ENCODE assay signal across 14 cellular contexts in genomic region chr14:24226477-24226876, GRCh38. TPM values are rescaled to one million over a fixed set of nuclear protein-coding genes. Genes with fewer than 3 reads are reported as not detected.
DNase-seq lines count a peak whose midpoint lies in the region; ATAC-seq, FAIRE-seq and TF ChIP-seq lines count a peak whose summit lies in the region.
"Had no signal": no experiment of that assay in that cellular context is flagged by ENCODE, and none has a peak within 500 bp of the region (broad histone marks: within the 10 kb centered on the region; RNA-seq: fewer than 3 reads in every experiment).

No MANE protein-coding gene starts in this region.

- POLR2A ChIA-PET in endothelial cell of umbilical vein (lab: Charles Lee), result interaction anchor here (3.1 kb wide), 1 partner anchor 12 kb away, joined by 21 read pairs; the partner anchor contains the start of genes CHMP4A and MDP1

- FAIRE-seq in G401.6 (lab: Jason Lieb, UNC), result peak; percentile 36
- no peak for FAIRE-seq in endothelial cell of umbilical vein (lab: Jason Lieb, UNC)
- FAIRE-seq: GM19239 had no signal

- H2AFZ ChIP-seq in endothelial cell of umbilical vein (ENCODE audit: low read depth, low read length), result no peak overlapping the region

- no peak for TF ChIP-seq POLR2A in endothelial cell of umbilical vein (IDR thresholded peaks at IDR 0.05; ENCODE audit: low read depth, low read length)

- H3K4me1 ChIP-seq in endothelial cell of umbilical vein (ENCODE audit: control insufficient read depth, extremely low read depth, insufficient read depth, low read length), result peaks cover 35% of the 10 kb centered on the region
- H3K4me1 ChIP-seq: Caco-2 had no signal

- H3K27me3 ChIP-seq in endothelial cell of umbilical vein (ENCODE audit: control insufficient read depth in 2 of 2, insufficient read depth in 2 of 2, low read length in 2 of 2), result no peaks in the 10 kb centered on the region
- H3K27me3 ChIP-seq: BLaER1 had no signal

- H3K79me2 ChIP-seq in endothelial cell of umbilical vein (ENCODE audit: control insufficient read depth, insufficient read depth, low read length), result peaks cover 68% of the 10 kb centered on the region

- H3K9ac ChIP-seq in SK-N-MC (ENCODE audit: insufficient read length) (no peak overlapping the region), endothelial cell of umbilical vein (replicated peaks; ENCODE audit: extremely low read depth, insufficient read depth, low read length) (no peak overlapping the region)
- H3K9ac ChIP-seq: BLaER1 had no signal

- no peaks in the 10 kb centered on the region for H3K9me1 ChIP-seq in endothelial cell of umbilical vein (replicated peaks; ENCODE audit: control insufficient read depth, extremely low read depth, insufficient read depth, low read length)

- H3K36me3 ChIP-seq in SK-N-MC (ENCODE audit: insufficient read depth, low read length) (peaks cover 9% of the 10 kb centered on the region; the same call in 1 of the 2 replicates), endothelial cell of umbilical vein (ENCODE audit: control insufficient read depth in 2 of 2, extremely low read depth in 1 of 2, insufficient read depth in 2 of 2, low read length in 2 of 2) (peaks cover 0 to 6% of the 10 kb centered on the region in 2 experiments)

- H3K27ac ChIP-seq in SK-N-MC (peak overlapping the region; percentile 21; the same call in 1 of the 2 replicates), endothelial cell of umbilical vein (ENCODE audit: insufficient read depth, low read depth, low read length) (peak overlapping the region; percentile 99)
- H3K27ac ChIP-seq: BLaER1 had no signal

- H3K9me3 ChIP-seq in SK-N-MC (ENCODE audit: low read depth, low read length) (no peaks in the 10 kb centered on the region), endothelial cell of umbilical vein (replicated peaks; ENCODE audit: control insufficient read depth, insufficient read depth, low read length) (no peaks in the 10 kb centered on the region)
- H3K9me3 ChIP-seq: BLaER1, Caco-2 had no signal

- no peak for TF ChIP-seq CTCF in endothelial cell of umbilical vein (IDR thresholded peaks at IDR 0.05; ENCODE audit: extremely low read depth in 1 of 2, insufficient read depth in 1 of 2, low read depth in 1 of 2, low read length in 2 of 2)

- CTCF ChIA-PET in endothelial cell of umbilical vein (lab: Charles Lee), result interaction anchor here (1.7 kb wide), 1 partner anchor 12 kb away, joined by 5 read pairs; no protein-coding TSS in a partner anchor

- ATAC-seq in GM21529 (IDR thresholded peaks at IDR 0.05; ENCODE audit: unreplicated experiment), result no peak

- DNase-seq in SK-N-MC (ENCODE audit: low read depth, low spot score) (no peak), endothelial cell of umbilical vein (ENCODE audit: low read depth, low spot score) (no peak), NCI-H1417 treated with DMSO at 0.1 percent for 48 hours (lab: John Stamatoyannopoulos, UW) (no peak)
- DNase-seq: AML-193; Caco-2; CD8-positive, alpha-beta memory T cell; DND-41; GF-D8; HCEC 1CT; HFFc6 had no signal

- dilution Hi-C loops in endothelial cell of umbilical vein (cut with MboI; ENCODE audit: extremely low pct_ligation_motif_present, low sequenced_read_pairs), result no loop called here

- intact Hi-C loops in endothelial cell of umbilical vein (cut with micrococcal nuclease), result no loop called here

- no peaks in the 10 kb centered on the region for H4K20me1 ChIP-seq in endothelial cell of umbilical vein (replicated peaks; ENCODE audit: control insufficient read depth, extremely low read depth, insufficient read depth, low read length)

- H3K4me2 ChIP-seq in endothelial cell of umbilical vein (ENCODE audit: insufficient read depth, low read length), result no peak overlapping the region
- H3K4me2 ChIP-seq: BLaER1 had no signal

- H3K4me3 ChIP-seq in SK-N-MC (no peak overlapping the region), endothelial cell of umbilical vein (replicated peaks in 1 of 3; ENCODE audit: insufficient read depth in 1 of 3, low read depth in 1 of 3, low read length in 3 of 3) (no peak overlapping the region)
- H3K4me3 ChIP-seq: BLaER1 had no signal

- BruUV-seq in endothelial cell of umbilical vein (replicated peaks; lab: Mats Ljungman, UMichigan), result no TSS peak

TF ChIP-seq in endothelial cell of umbilical vein, 7 proteins besides CTCF, POLR2A, EP300 and RAD21:
- no peak for TF ChIP-seq EZH2 (IDR thresholded peaks at IDR 0.05; ENCODE audit: borderline replicate concordance, low read depth, low read length, severe bottlenecking)
- TF ChIP-seq JUN (IDR thresholded peaks at IDR 0.05; ENCODE audit: borderline replicate concordance, insufficient read depth, insufficient read length, low read depth), result no peak
- no peak for TF ChIP-seq MAX (IDR thresholded peaks at IDR 0.05; ENCODE audit: insufficient read depth, insufficient read length)
- TF ChIP-seq FOS (IDR thresholded peaks at IDR 0.05; ENCODE audit: borderline replicate concordance, insufficient read depth, low read length), result no peak

RNA-seq across cellular contexts. Expression of gene NEDD8, which starts 5.7 kb away (rescaled TPM):
- 243 and 261 TPM in 2 replicates for total RNA-seq in endothelial cell of umbilical vein
- 316 and 329 TPM in 2 replicates for polyA plus RNA-seq in endothelial cell of umbilical vein
- 349 and 408 TPM in 2 replicates for polyA plus RNA-seq in endothelial cell of umbilical vein (2011; cell fraction: cytosol; rRNA removed)
- polyA plus RNA-seq in endothelial cell of umbilical vein (2011; cell fraction: nucleus; rRNA removed), result 122 and 144 TPM in 2 replicates
- 404 and 419 TPM in 2 replicates for polyA plus RNA-seq in endothelial cell of umbilical vein (2012)
- polyA minus RNA-seq in endothelial cell of umbilical vein, result 140 and 164 TPM in 2 replicates
- polyA minus RNA-seq in endothelial cell of umbilical vein (2011; cell fraction: cytosol; rRNA and poly(A)+ RNA removed), result 44.1 TPM
- polyA minus RNA-seq in endothelial cell of umbilical vein (2011; cell fraction: nucleus; rRNA and poly(A)+ RNA removed), result 34.2 and 54.1 TPM in 2 replicates

RNA-seq across cellular contexts. Expression of gene GMPR2, which starts 6.3 kb away (rescaled TPM):
- total RNA-seq in endothelial cell of umbilical vein, result 58.1 and 62.4 TPM in 2 replicates
- 50.0 and 61.8 TPM in 2 replicates for polyA plus RNA-seq in endothelial cell of umbilical vein
- 81.4 and 83.8 TPM in 2 replicates for polyA plus RNA-seq in endothelial cell of umbilical vein (2011; cell fraction: cytosol; rRNA removed)
- polyA plus RNA-seq in endothelial cell of umbilical vein (2011; cell fraction: nucleus; rRNA removed), result 104 and 112 TPM in 2 replicates
- 69.1 and 82.4 TPM in 2 replicates for polyA plus RNA-seq in endothelial cell of umbilical vein (2012)
- polyA minus RNA-seq in endothelial cell of umbilical vein, result 92.0 and 99.1 TPM in 2 replicates
- polyA minus RNA-seq in endothelial cell of umbilical vein (2011; cell fraction: cytosol; rRNA and poly(A)+ RNA removed), result 17.2 TPM
- polyA minus RNA-seq in endothelial cell of umbilical vein (2011; cell fraction: nucleus; rRNA and poly(A)+ RNA removed), result 62.0 and 66.1 TPM in 2 replicates

RNA-seq across cellular contexts. Expression of gene MDP1, which starts 10.6 kb away (rescaled TPM):
- total RNA-seq in endothelial cell of umbilical vein, result 8.1 and 9.9 TPM in 2 replicates
- 21.4 and 22.7 TPM in 2 replicates for polyA plus RNA-seq in endothelial cell of umbilical vein
- polyA plus RNA-seq in endothelial cell of umbilical vein (2011; cell fraction: cytosol; rRNA removed), result 17.7 and 18.0 TPM in 2 replicates
- 15.4 and 17.5 TPM in 2 replicates for polyA plus RNA-seq in endothelial cell of umbilical vein (2011; cell fraction: nucleus; rRNA removed)
- 7.4 and 11.6 TPM in 2 replicates for polyA plus RNA-seq in endothelial cell of umbilical vein (2012)
- 1.5 and 5.3 TPM in 2 replicates for polyA minus RNA-seq in endothelial cell of umbilical vein
- polyA minus RNA-seq in endothelial cell of umbilical vein (2011; cell fraction: cytosol; rRNA and poly(A)+ RNA removed), result 5.0 TPM
- polyA minus RNA-seq in endothelial cell of umbilical vein (2011; cell fraction: nucleus; rRNA and poly(A)+ RNA removed), result 2.5 and 5.7 TPM in 2 replicates

RNA-seq across cellular contexts. Expression of gene CHMP4A, which starts 13.2 kb away (rescaled TPM):
- total RNA-seq in endothelial cell of umbilical vein, result 39.7 and 40.9 TPM in 2 replicates
- 32.6 and 46.4 TPM in 2 replicates for polyA plus RNA-seq in endothelial cell of umbilical vein
- 65.5 and 78.6 TPM in 2 replicates for polyA plus RNA-seq in endothelial cell of umbilical vein (2011; cell fraction: cytosol; rRNA removed)
- polyA plus RNA-seq in endothelial cell of umbilical vein (2011; cell fraction: nucleus; rRNA removed), result 33.8 and 46.3 TPM in 2 replicates
- polyA plus RNA-seq in endothelial cell of umbilical vein (2012), result 45.3 and 52.3 TPM in 2 replicates
- polyA minus RNA-seq in endothelial cell of umbilical vein, result 11.0 and 19.8 TPM in 2 replicates
- 7.4 TPM for polyA minus RNA-seq in endothelial cell of umbilical vein (2011; cell fraction: cytosol; rRNA and poly(A)+ RNA removed)
- polyA minus RNA-seq in endothelial cell of umbilical vein (2011; cell fraction: nucleus; rRNA and poly(A)+ RNA removed), result 7.4 and 10.4 TPM in 2 replicates

RNA-seq across cellular contexts. Expression of gene TINF2, which starts 15.9 kb away (rescaled TPM):
- total RNA-seq in endothelial cell of umbilical vein, result 53.7 and 58.5 TPM in 2 replicates
- 34.4 and 44.2 TPM in 2 replicates for polyA plus RNA-seq in endothelial cell of umbilical vein
- 38.2 and 39.7 TPM in 2 replicates for polyA plus RNA-seq in endothelial cell of umbilical vein (2011; cell fraction: cytosol; rRNA removed)
- 62.3 and 65.5 TPM in 2 replicates for polyA plus RNA-seq in endothelial cell of umbilical vein (2011; cell fraction: nucleus; rRNA removed)
- 35.4 and 46.0 TPM in 2 replicates for polyA plus RNA-seq in endothelial cell of umbilical vein (2012)
- polyA minus RNA-seq in endothelial cell of umbilical vein, result 41.9 and 47.3 TPM in 2 replicates
- polyA minus RNA-seq in endothelial cell of umbilical vein (2011; cell fraction: cytosol; rRNA and poly(A)+ RNA removed), result 15.8 TPM
- polyA minus RNA-seq in endothelial cell of umbilical vein (2011; cell fraction: nucleus; rRNA and poly(A)+ RNA removed), result 52.0 and 62.5 TPM in 2 replicates
